1 cellular context compared by ENCODE assay signal in the genomic region with DNA sequence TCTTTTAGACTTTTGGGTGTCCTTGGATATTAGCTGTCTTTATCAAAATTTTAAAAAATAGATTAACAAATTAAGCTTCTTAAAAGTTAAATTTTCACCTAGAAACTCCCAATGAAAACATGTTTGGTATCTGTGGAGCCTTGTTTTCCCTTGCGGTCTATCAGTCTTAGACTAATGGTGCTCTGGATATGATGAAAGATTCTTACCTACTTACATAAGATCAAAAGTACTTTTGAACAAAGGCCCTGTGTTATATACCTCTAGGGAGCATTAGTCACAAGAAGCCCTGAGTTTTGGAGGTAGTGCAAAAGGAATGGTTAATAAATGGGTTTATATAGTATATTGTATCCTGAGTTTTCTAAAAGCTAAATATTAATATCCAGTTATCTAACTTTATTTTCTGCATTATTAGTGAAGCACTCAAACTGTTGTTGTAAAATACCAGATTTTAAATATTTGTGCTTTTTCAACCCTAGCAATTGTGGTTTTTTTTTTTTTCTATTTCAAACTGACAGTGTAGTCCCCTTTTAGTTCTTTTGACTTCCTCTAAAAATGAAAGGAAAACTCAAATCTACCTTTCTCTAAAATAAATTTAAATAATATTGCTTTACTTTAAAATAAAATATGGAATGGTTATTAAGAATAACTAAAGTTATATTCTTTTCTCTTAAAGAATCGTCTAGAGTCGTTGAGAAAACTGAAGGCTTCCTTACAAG.
TF ChIP-seq lines count a peak whose summit lies in the region.

No MANE protein-coding gene starts in this region.

TF ChIP-seq in GM23338, 12 proteins besides CTCF, POLR2A, EP300 and RAD21 (continued from another document):
- TF ChIP-seq, protein P1, sequence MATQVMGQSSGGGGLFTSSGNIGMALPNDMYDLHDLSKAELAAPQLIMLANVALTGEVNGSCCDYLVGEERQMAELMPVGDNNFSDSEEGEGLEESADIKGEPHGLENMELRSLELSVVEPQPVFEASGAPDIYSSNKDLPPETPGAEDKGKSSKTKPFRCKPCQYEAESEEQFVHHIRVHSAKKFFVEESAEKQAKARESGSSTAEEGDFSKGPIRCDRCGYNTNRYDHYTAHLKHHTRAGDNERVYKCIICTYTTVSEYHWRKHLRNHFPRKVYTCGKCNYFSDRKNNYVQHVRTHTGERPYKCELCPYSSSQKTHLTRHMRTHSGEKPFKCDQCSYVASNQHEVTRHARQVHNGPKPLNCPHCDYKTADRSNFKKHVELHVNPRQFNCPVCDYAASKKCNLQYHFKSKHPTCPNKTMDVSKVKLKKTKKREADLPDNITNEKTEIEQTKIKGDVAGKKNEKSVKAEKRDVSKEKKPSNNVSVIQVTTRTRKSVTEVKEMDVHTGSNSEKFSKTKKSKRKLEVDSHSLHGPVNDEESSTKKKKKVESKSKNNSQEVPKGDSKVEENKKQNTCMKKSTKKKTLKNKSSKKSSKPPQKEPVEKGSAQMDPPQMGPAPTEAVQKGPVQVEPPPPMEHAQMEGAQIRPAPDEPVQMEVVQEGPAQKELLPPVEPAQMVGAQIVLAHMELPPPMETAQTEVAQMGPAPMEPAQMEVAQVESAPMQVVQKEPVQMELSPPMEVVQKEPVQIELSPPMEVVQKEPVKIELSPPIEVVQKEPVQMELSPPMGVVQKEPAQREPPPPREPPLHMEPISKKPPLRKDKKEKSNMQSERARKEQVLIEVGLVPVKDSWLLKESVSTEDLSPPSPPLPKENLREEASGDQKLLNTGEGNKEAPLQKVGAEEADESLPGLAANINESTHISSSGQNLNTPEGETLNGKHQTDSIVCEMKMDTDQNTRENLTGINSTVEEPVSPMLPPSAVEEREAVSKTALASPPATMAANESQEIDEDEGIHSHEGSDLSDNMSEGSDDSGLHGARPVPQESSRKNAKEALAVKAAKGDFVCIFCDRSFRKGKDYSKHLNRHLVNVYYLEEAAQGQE (IDR thresholded peaks at IDR 0.05; ENCODE audit: unreplicated experiment) = no peak
- TF ChIP-seq POLR2AphosphoS5 (IDR thresholded peaks at IDR 0.05; ENCODE audit: low read depth) = no peak
TF ChIP-seq in GM23338: peak in this region for 0.
